Comparison of ENCODE assay signal across 8 cellular contexts in the genomic region with DNA sequence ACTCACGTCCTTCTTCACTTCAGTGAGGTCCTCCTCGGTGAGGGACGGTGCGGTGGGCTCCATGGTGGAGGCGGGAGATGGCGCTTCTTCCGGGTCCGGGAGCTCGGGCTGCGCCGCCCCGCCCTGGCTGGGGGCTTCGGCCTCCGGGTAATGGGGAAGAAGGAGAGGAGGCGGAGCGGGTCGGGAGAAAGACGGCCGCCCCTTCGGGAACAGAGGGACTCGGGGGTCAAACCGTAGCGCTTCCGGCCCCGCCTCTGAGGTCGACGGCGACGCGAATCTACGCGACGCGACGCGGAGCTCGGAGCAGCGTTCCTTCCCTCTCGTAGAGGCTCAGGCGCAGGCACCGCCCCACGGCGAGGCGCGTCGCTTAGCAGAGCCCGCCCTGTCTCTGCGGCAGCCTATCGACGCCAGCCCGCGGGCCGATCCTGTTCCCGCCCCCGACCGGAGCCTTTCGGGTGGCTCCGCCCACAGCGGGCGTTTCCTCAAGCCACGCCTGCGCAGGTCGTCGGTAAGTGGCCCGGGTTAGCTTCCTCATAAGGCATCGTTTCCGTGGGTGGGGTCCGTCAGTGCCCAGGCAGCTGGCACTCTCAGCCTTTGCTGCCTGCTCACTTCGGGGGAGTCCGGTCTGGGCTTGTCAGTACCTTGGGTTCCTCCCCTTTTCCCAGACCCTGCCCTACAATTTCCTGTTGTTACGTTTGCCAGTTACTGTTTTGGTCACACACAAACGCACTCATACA.
DNase-seq lines count a peak whose midpoint lies in the region; ATAC-seq and TF ChIP-seq lines count a peak whose summit lies in the region.

A gene (minus strand): TSS at position 343 of the 737 bp plus-strand sequence. CDS start 280 bp downstream, at position 63.

- H3K36me3 Mint-ChIP-seq in activated naive CD4-positive, alpha-beta T cell treated with anti-CD3 and anti-CD28 coated beads, Interleukin-2, amount 50 U/mL, for 24 hours = peaks cover 15% of the 10 kb centered on the region

- no peaks in the 10 kb centered on the region for H3K27me3 ChIP-seq in GM06990 (replicated peaks; ENCODE audit: control insufficient read depth, insufficient read depth, low read length)

- TF ChIP-seq CTCF in GM06990 (IDR thresholded peaks at IDR 0.05; ENCODE audit: insufficient read depth, low read length, poor library complexity, severe bottlenecking) = no peak

- H3K4me3 Mint-ChIP-seq in activated naive CD4-positive, alpha-beta T cell treated with anti-CD3 and anti-CD28 coated beads, Interleukin-2, amount 50 U/mL, for 24 hours = peak within 1 kb of the TSS; percentile 91

- peak within 1 kb of the TSS; percentile 99 for H3K4me3 ChIP-seq in GM06990 (replicated peaks; ENCODE audit: low read depth, low read length)

- no peaks in the 10 kb centered on the region; the same call in 1 of the 2 replicates for H3K36me3 ChIP-seq in GM06990 (ENCODE audit: control insufficient read depth, insufficient read depth, low read length)

- ATAC-seq in HG02588 (IDR thresholded peaks at IDR 0.05; ENCODE audit: unreplicated experiment) = peak; percentile 95
- ATAC-seq in SK-N-SH treated with all-trans-retinoic acid at 6 μM for 48 hours = peak; percentile 97

- H3K9me3 Mint-ChIP-seq in activated naive CD4-positive, alpha-beta T cell treated with anti-CD3 and anti-CD28 coated beads, Interleukin-2, amount 50 U/mL, for 24 hours = no peaks in the 10 kb centered on the region

- peak; percentile 100 for DNase-seq in GM06990 (ENCODE audit: extremely low read depth, insufficient read length)
- peak; percentile 97 for DNase-seq in NCI-H1092 (lab: John Stamatoyannopoulos, UW)
- peak; percentile 97 for DNase-seq in germinal center (ENCODE audit: low spot score)
- DNase-seq in non-pigmented ciliary epithelial cell (ENCODE audit: low read depth) = peak; percentile 88
- peak; percentile 97 for DNase-seq in superior temporal gyrus (ENCODE audit: extremely low spot score)

- H3K27me3 Mint-ChIP-seq in activated naive CD4-positive, alpha-beta T cell treated with anti-CD3 and anti-CD28 coated beads, Interleukin-2, amount 50 U/mL, for 24 hours = no peaks in the 10 kb centered on the region

- peaks cover 57% of the 10 kb centered on the region for H3K4me1 Mint-ChIP-seq in activated naive CD4-positive, alpha-beta T cell treated with anti-CD3 and anti-CD28 coated beads, Interleukin-2, amount 50 U/mL, for 24 hours

- peak within 1 kb of the TSS; percentile 96 for H3K27ac Mint-ChIP-seq in activated naive CD4-positive, alpha-beta T cell treated with anti-CD3 and anti-CD28 coated beads, Interleukin-2, amount 50 U/mL, for 24 hours

TF ChIP-seq in SK-N-SH treated with all-trans-retinoic acid at 6 μM for 48 hours, 23 proteins besides CTCF, POLR2A, EP300 and RAD21:
- TF ChIP-seq, protein P1, sequence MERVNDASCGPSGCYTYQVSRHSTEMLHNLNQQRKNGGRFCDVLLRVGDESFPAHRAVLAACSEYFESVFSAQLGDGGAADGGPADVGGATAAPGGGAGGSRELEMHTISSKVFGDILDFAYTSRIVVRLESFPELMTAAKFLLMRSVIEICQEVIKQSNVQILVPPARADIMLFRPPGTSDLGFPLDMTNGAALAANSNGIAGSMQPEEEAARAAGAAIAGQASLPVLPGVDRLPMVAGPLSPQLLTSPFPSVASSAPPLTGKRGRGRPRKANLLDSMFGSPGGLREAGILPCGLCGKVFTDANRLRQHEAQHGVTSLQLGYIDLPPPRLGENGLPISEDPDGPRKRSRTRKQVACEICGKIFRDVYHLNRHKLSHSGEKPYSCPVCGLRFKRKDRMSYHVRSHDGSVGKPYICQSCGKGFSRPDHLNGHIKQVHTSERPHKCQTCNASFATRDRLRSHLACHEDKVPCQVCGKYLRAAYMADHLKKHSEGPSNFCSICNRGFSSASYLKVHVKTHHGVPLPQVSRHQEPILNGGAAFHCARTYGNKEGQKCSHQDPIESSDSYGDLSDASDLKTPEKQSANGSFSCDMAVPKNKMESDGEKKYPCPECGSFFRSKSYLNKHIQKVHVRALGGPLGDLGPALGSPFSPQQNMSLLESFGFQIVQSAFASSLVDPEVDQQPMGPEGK (CRISPR knock-in tag; IDR thresholded peaks at IDR 0.05; ENCODE audit: borderline replicate concordance) = 0 out of 2 replicates have a peak, but pooled peaks have one; percentile 34
- TF ChIP-seq ISL1 (CRISPR knock-in tag; IDR thresholded peaks at IDR 0.05) = no peak

Comparison
In these comparisons a context has a peak if more than half of its experiments do, and no peak if none do; other contexts are left out.
1. Peak in every context shown above with its lines: DNase-seq, ATAC-seq and H3K4me3 ChIP-seq.